15 cellular contexts compared by ENCODE assay signal in the genomic region with DNA sequence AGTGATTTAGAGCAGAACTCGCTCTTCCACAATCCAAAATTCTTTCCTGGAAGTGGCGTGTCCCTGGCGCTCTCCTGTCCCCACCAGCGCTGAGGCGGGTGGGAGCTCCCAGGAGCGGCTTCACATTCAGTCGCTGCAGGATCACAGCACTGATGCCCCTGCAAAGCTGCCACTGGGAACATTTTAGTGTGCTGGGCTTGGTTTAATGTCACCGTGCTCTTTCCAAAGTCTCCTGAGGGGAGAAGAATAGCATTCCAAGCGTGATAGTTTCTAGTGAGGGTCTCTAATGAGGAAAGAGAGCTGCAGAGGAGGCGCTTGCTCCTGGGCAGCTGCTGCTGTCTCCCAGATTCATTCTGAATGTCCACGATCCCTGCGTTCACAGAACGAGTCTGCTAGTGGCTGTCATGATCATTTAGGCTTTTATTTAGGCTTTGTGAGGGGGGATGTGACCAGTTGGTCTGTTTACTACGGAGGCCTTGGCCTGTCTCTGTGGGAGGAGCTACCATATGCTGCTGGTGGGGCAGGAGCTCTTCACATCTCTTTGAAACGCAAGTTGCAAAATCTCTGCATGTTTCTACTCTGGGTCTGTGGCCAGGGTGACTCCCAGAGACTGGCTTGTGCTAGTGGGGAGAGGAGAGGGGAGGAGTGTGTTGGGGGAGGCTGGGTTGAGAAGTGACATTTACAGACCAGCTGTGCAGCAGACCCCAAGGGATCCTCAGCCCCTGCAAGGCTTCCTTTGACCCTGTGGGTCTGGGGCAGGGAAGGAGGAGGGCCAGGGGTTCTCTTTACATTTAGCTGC. TPM values are rescaled to one million over a fixed set of nuclear protein-coding genes. Genes with fewer than 3 reads are reported as not detected.
DNase-seq lines count a peak whose midpoint lies in the region; ATAC-seq and TF ChIP-seq lines count a peak whose summit lies in the region.
"Had no signal": no experiment of that assay in that cellular context is flagged by ENCODE, and none has a peak within 500 bp of the region (broad histone marks: within the 10 kb centered on the region; RNA-seq: fewer than 3 reads in every experiment).

No MANE protein-coding gene starts in this region.

- H3K79me2 ChIP-seq in mammary epithelial cell (ENCODE audit: insufficient read depth, low read length) (no peaks in the 10 kb centered on the region), fibroblast of lung (ENCODE audit: control insufficient read depth, insufficient read depth, low read length) (no peaks in the 10 kb centered on the region), mesendoderm (ENCODE audit: control insufficient read depth, insufficient read depth, low read length) (no peaks in the 10 kb centered on the region)

- H2AK5ac ChIP-seq in mesendoderm (ENCODE audit: low read length): no peak overlapping the region

- no peak for ATAC-seq in GM21737 (IDR thresholded peaks at IDR 0.05; ENCODE audit: unreplicated experiment)
- ATAC-seq in activated CD8-positive, alpha-beta T cell treated with anti-CD3 and anti-CD28 coated beads, Interleukin-2, amount 10 ng/mL, durations not matched to agents 7 days and 5 days: no peak
- ATAC-seq: activated T-helper 17 cell treated with anti-CD3 and anti-CD28 coated beads, Interleukin-2, amount 50 U/mL, for 72 hours had no signal

- 36% methylated on average over 13 of the region's 15 CpGs for WGBS in mammary epithelial cell (ENCODE audit: low coverage, missing lambda C conversion rate)
- no CpG with 5 or more reads among the region's 15 CpGs for WGBS in mesendoderm (ENCODE audit: extremely low coverage, insufficient coverage, low lambda C conversion rate)

- no peak overlapping the region for H3K27ac Mint-ChIP-seq in activated CD8-positive, alpha-beta T cell treated with anti-CD3 and anti-CD28 coated beads, Interleukin-2, amount 10 ng/mL, durations not matched to agents 7 days and 5 days
- H3K27ac Mint-ChIP-seq: activated T-helper 17 cell treated with anti-CD3 and anti-CD28 coated beads, Interleukin-2, amount 50 U/mL, for 72 hours had no signal

- H3K4me3 ChIP-seq in mammary epithelial cell (replicated peaks in 1 of 3; ENCODE audit: insufficient read depth in 1 of 3, low read depth in 2 of 3, low read length in 3 of 3): no peak overlapping the region
- no peak overlapping the region for H3K4me3 ChIP-seq in breast epithelium
- no peak overlapping the region for H3K4me3 ChIP-seq in fibroblast of lung (replicated peaks in 1 of 4; ENCODE audit: control extremely low read depth in 1 of 4, insufficient read depth in 1 of 4, low read depth in 3 of 4, low read length in 4 of 4)
- H3K4me3 ChIP-seq in mesendoderm (ENCODE audit: low read length): no peak overlapping the region
- no peak overlapping the region for H3K4me3 ChIP-seq in uterus
- H3K4me3 ChIP-seq: thyroid gland had no signal

- TF ChIP-seq POLR2A in breast epithelium (IDR thresholded peaks at IDR 0.05) (no peak), uterus (IDR thresholded peaks at IDR 0.05) (no peak)

- H3K4me1 ChIP-seq in mammary epithelial cell (ENCODE audit: insufficient read depth, low read length) (no peaks in the 10 kb centered on the region), breast epithelium (no peaks in the 10 kb centered on the region), fibroblast of lung (ENCODE audit: control insufficient read depth, extremely low read depth, insufficient read depth, low read length) (no peaks in the 10 kb centered on the region), mesendoderm (ENCODE audit: control insufficient read depth, low read depth, low read length) (peaks cover 5% of the 10 kb centered on the region), uterus (no peaks in the 10 kb centered on the region)
- H3K4me1 ChIP-seq: thyroid gland had no signal

- H2BK5ac ChIP-seq in mesendoderm (ENCODE audit: low read length): no peak overlapping the region

- dilution Hi-C loops in mammary epithelial cell (cut with HindIII; ENCODE audit: low sequenced_read_pairs): no loop called here

- H3K9me3 ChIP-seq in mammary epithelial cell (replicated peaks; ENCODE audit: insufficient read depth, low read length) (no peaks in the 10 kb centered on the region), breast epithelium (no peaks in the 10 kb centered on the region), fibroblast of lung (ENCODE audit: control insufficient read depth, insufficient read depth, low read depth, low read length) (no peaks in the 10 kb centered on the region), uterus (no peaks in the 10 kb centered on the region)
- H3K9me3 ChIP-seq: thyroid gland had no signal

- H3K18ac ChIP-seq in mesendoderm (ENCODE audit: low read length): no peak overlapping the region

- H4K5ac ChIP-seq in mesendoderm (ENCODE audit: low read length): no peak overlapping the region

- H3K36me3 ChIP-seq in mammary epithelial cell (ENCODE audit: insufficient read depth, low read length) (no peaks in the 10 kb centered on the region), breast epithelium (no peaks in the 10 kb centered on the region), fibroblast of lung (ENCODE audit: control insufficient read depth, insufficient read depth, low read length) (no peaks in the 10 kb centered on the region), mesendoderm (ENCODE audit: control insufficient read depth, insufficient read depth, low read length) (no peaks in the 10 kb centered on the region), uterus (no peaks in the 10 kb centered on the region)
- H3K36me3 ChIP-seq: thyroid gland had no signal

- DNase-seq in mammary epithelial cell (no peak), breast epithelium (ENCODE audit: low spot score in 2 of 2) (no peak), fibroblast of lung (ENCODE audit: low read depth in 2 of 2) (peak in 1 of 2 donors; percentile 46), mesendoderm (peak; percentile 62), uterus (peak; percentile 40 to 50), RPMI8226 (no peak)
- no peak for DNase-seq in activated CD8-positive, alpha-beta T cell treated with anti-CD3 and anti-CD28 coated beads, Interleukin-2, amount 10 ng/mL, durations not matched to agents 7 days and 5 days
- DNase-seq: activated CD4-positive, alpha-beta T cell treated with anti-CD3 and anti-CD28 coated beads, Interleukin-2, amount 10 ng/mL, durations not matched to agents 7 days and 5 days; KBM-7; NCI-H1417 treated with DMSO at 0.1 percent for 48 hours; NCI-H524; thyroid gland had no signal

- no peaks in the 10 kb centered on the region for H3K9me3 Mint-ChIP-seq in activated CD8-positive, alpha-beta T cell treated with anti-CD3 and anti-CD28 coated beads, Interleukin-2, amount 10 ng/mL, durations not matched to agents 7 days and 5 days (ENCODE audit: insufficient read depth)
- H3K9me3 Mint-ChIP-seq: activated CD4-positive, alpha-beta T cell treated with anti-CD3 and anti-CD28 coated beads, Interleukin-2, amount 10 ng/mL, durations not matched to agents 7 days and 5 days; activated T-helper 17 cell treated with anti-CD3 and anti-CD28 coated beads, Interleukin-2, amount 50 U/mL, for 72 hours had no signal

- TF ChIP-seq CTCF in mammary epithelial cell (conservative IDR thresholded peaks at IDR 0.05 in 1 of 2, IDR thresholded peaks at IDR 0.05 in 1 of 2; ENCODE audit: extremely low read depth in 1 of 2, insufficient read depth in 1 of 2, low read depth in 1 of 2, low read length in 2 of 2) (no peak), breast epithelium (IDR thresholded peaks at IDR 0.05) (no peak), fibroblast of lung (conservative IDR thresholded peaks at IDR 0.05 in 1 of 2, IDR thresholded peaks at IDR 0.05 in 1 of 2; ENCODE audit: low read depth in 1 of 2, low read length in 2 of 2) (no peak), uterus (IDR thresholded peaks at IDR 0.05) (no peak)

- H3K4me1 Mint-ChIP-seq in activated CD8-positive, alpha-beta T cell treated with anti-CD3 and anti-CD28 coated beads, Interleukin-2, amount 10 ng/mL, durations not matched to agents 7 days and 5 days (ENCODE audit: low read depth): peaks cover 5% of the 10 kb centered on the region
- H3K4me1 Mint-ChIP-seq: activated CD4-positive, alpha-beta T cell treated with anti-CD3 and anti-CD28 coated beads, Interleukin-2, amount 10 ng/mL, durations not matched to agents 7 days and 5 days; activated T-helper 17 cell treated with anti-CD3 and anti-CD28 coated beads, Interleukin-2, amount 50 U/mL, for 72 hours had no signal

- H2BK120ac ChIP-seq in mesendoderm (ENCODE audit: low read depth, low read length): no peak overlapping the region

- no peaks in the 10 kb centered on the region for H4K20me1 ChIP-seq in mammary epithelial cell (ENCODE audit: insufficient read depth, low read length)
- no peaks in the 10 kb centered on the region for H4K20me1 ChIP-seq in fibroblast of lung (ENCODE audit: control insufficient read depth, extremely low read depth, insufficient read depth, low read length)

- no peak overlapping the region for H2BK15ac ChIP-seq in mesendoderm (replicated peaks; ENCODE audit: low read depth)

- H3K36me3 Mint-ChIP-seq in activated CD8-positive, alpha-beta T cell treated with anti-CD3 and anti-CD28 coated beads, Interleukin-2, amount 10 ng/mL, durations not matched to agents 7 days and 5 days (ENCODE audit: low read depth): no peaks in the 10 kb centered on the region

- H3K56ac ChIP-seq in mesendoderm (ENCODE audit: low read length): peak overlapping the region; percentile 61

- H3K9ac ChIP-seq in mammary epithelial cell (ENCODE audit: insufficient read depth, low read length) (no peak overlapping the region), fibroblast of lung (ENCODE audit: insufficient read depth, low read length) (no peak overlapping the region), mesendoderm (ENCODE audit: low read length) (no peak overlapping the region)

- CTCF ChIA-PET in mammary epithelial cell (lab: Charles Lee; ENCODE audit: low non-redundant PET): no interaction called here
- CTCF ChIA-PET in activated CD8-positive, alpha-beta T cell treated with anti-CD3 and anti-CD28 coated beads, Interleukin-2, amount 10 ng/mL, durations not matched to agents 7 days and 5 days (lab: Charles Lee): no interaction called here

- H4K8ac ChIP-seq in mesendoderm (ENCODE audit: low read depth, low read length): no peak overlapping the region

- no peak overlapping the region for H3K4ac ChIP-seq in mesendoderm (ENCODE audit: low read depth, low read length)

- H2AFZ ChIP-seq in mammary epithelial cell (ENCODE audit: low read depth, low read length): peak overlapping the region; percentile 45
- H2AFZ ChIP-seq in fibroblast of lung (ENCODE audit: low read length): peak overlapping the region; percentile 0

- in situ Hi-C loops in mammary epithelial cell (cut with MboI; ENCODE audit: low sequenced_read_pairs in 2 of 2): no loop called here

- intact Hi-C loops in mammary epithelial cell (cut with micrococcal nuclease): loop anchor here (5.0 kb wide), 1 partner anchor 90 kb away; no protein-coding TSS in a partner anchor
- intact Hi-C loops in breast epithelium (cut with DNase I; ENCODE audit: low total_unique reads): no loop called here
- intact Hi-C loops in uterus (cut with DNase I; ENCODE audit: low total_unique reads): no loop called here

- H3K23ac ChIP-seq in mesendoderm (ENCODE audit: low read length): no peak overlapping the region

- H3K27me3 Mint-ChIP-seq in activated CD8-positive, alpha-beta T cell treated with anti-CD3 and anti-CD28 coated beads, Interleukin-2, amount 10 ng/mL, durations not matched to agents 7 days and 5 days (ENCODE audit: low read depth): peaks cover 18% of the 10 kb centered on the region

- no TSS peak for BruUV-seq in mammary epithelial cell (replicated peaks; lab: Mats Ljungman, UMichigan)

- no peak overlapping the region for H3K4me3 Mint-ChIP-seq in activated CD8-positive, alpha-beta T cell treated with anti-CD3 and anti-CD28 coated beads, Interleukin-2, amount 10 ng/mL, durations not matched to agents 7 days and 5 days
- H3K4me3 Mint-ChIP-seq: activated CD4-positive, alpha-beta T cell treated with anti-CD3 and anti-CD28 coated beads, Interleukin-2, amount 10 ng/mL, durations not matched to agents 7 days and 5 days; activated T-helper 17 cell treated with anti-CD3 and anti-CD28 coated beads, Interleukin-2, amount 50 U/mL, for 72 hours had no signal

- POLR2A ChIA-PET in activated CD8-positive, alpha-beta T cell treated with anti-CD3 and anti-CD28 coated beads, Interleukin-2, amount 10 ng/mL, durations not matched to agents 7 days and 5 days (lab: Charles Lee): no interaction called here

- peaks cover 3% of the 10 kb centered on the region for H3K27me3 ChIP-seq in mammary epithelial cell (ENCODE audit: insufficient read depth, low read length)
- H3K27me3 ChIP-seq in breast epithelium: no peaks in the 10 kb centered on the region
- H3K27me3 ChIP-seq in fibroblast of lung (ENCODE audit: control insufficient read depth, insufficient read depth, low read length): peaks cover 2% of the 10 kb centered on the region
- no peaks in the 10 kb centered on the region for H3K27me3 ChIP-seq in mesendoderm (ENCODE audit: insufficient read depth, low read length, poor library complexity)
- H3K27me3 ChIP-seq in uterus: no peaks in the 10 kb centered on the region
- H3K27me3 ChIP-seq: thyroid gland had no signal

- no peak overlapping the region for H3K27ac ChIP-seq in mammary epithelial cell (ENCODE audit: insufficient read depth, low read depth, low read length)
- H3K27ac ChIP-seq in breast epithelium: peak overlapping the region in 1 of 2 donors; percentile 20
- H3K27ac ChIP-seq in fibroblast of lung (ENCODE audit: insufficient read depth, low read length): no peak overlapping the region
- no peak overlapping the region for H3K27ac ChIP-seq in mesendoderm (ENCODE audit: low read depth, low read length)
- peak overlapping the region in 1 of 2 donors; percentile 31 for H3K27ac ChIP-seq in uterus
- H3K27ac ChIP-seq: RWPE1, thyroid gland had no signal

- no peaks in the 10 kb centered on the region for H3K79me1 ChIP-seq in mesendoderm (ENCODE audit: low read length)

- H3K4me2 ChIP-seq in mammary epithelial cell (ENCODE audit: insufficient read depth, low read depth, low read length) (no peak overlapping the region), fibroblast of lung (ENCODE audit: extremely low read depth, insufficient read depth, low read length) (no peak overlapping the region), mesendoderm (ENCODE audit: low read length) (no peak overlapping the region)

RNA-seq across cellular contexts. Expression of a gene that starts 23.4 kb away (rescaled TPM):
- total RNA-seq in mammary epithelial cell (under 1 TPM; 0.66 to 0.83 TPM), breast epithelium (100 to 1,000 TPM in 1 of 3 donors, 10 to 100 TPM in 2; 46.2 to 155 (median 51.2) TPM), fibroblast of lung (68.0 and 78.8 TPM in 2 replicates), uterus (100 to 1,000 TPM in 2 of 4 donors, 10 to 100 TPM in 2; 86.6 to 302 (median 122) TPM)
- polyA plus RNA-seq in mammary epithelial cell (0.73 TPM), fibroblast of lung (133 and 163 TPM in 2 replicates)
- polyA minus RNA-seq in mammary epithelial cell (2.9 TPM), fibroblast of lung (ENCODE audit: low replicate concordance) (113 and 130 TPM in 2 replicates)
- 157 and 189 TPM in 2 replicates for polyA plus RNA-seq in fibroblast of lung (2012)
- 57.4 TPM for polyA plus RNA-seq in mesendoderm (2013, experiment 1 of 2)
- polyA plus RNA-seq in mesendoderm (2013, experiment 2 of 2): 60.0 TPM
- under 1 TPM; 0.42 to 0.78 TPM for total RNA-seq in activated CD8-positive, alpha-beta T cell treated with anti-CD3 and anti-CD28 coated beads, Interleukin-2, amount 10 ng/mL, durations not matched to agents 7 days and 5 days

Comparison
In these comparisons a context has a peak if more than half of its experiments do, and no peak if none do; other contexts are left out.
1. RNA of a gene that starts 23.4 kb away (total RNA-seq): 86.6 to 302 TPM in uterus, 68.0 to 78.8 TPM in fibroblast of lung and 46.2 to 155 TPM in breast epithelium; 0.66 to 0.83 TPM in mammary epithelial cell and 0.42 to 0.78 TPM in activated CD8-positive, alpha-beta T cell treated with anti-CD3 and anti-CD28 coated beads, Interleukin-2, amount 10 ng/mL, durations not matched to agents 7 days and 5 days; every median in the first group is over 10 times any median in the second.
2. DNase-seq: peak in mesendoderm (single experiment) and uterus (2 of 2); none in mammary epithelial cell (single experiment), breast epithelium (0 of 2), RPMI8226 (single experiment) and activated CD8-positive, alpha-beta T cell treated with anti-CD3 and anti-CD28 coated beads, Interleukin-2, amount 10 ng/mL, durations not matched to agents 7 days and 5 days (single experiment).